In genomic region chr21:38803075-38803474, GRCh38 we compare ENCODE assay signal across 1 cellular context.
A peak's percentile ranks its signal among the peaks of the same experiment; 100 is the strongest.
TF ChIP-seq lines count a peak whose summit lies in the region.

No MANE protein-coding gene starts in this region.

TF ChIP-seq in HepG2, 621 proteins besides CTCF, POLR2A, EP300 and RAD21:
- TF ChIP-seq FOXJ3 (CRISPR knock-in tag; IDR thresholded peaks at IDR 0.05; ENCODE audit: borderline replicate concordance) (0 out of 2 replicates have a peak, but pooled peaks have one; percentile 0), NFIC (IDR thresholded peaks at IDR 0.05; ENCODE audit: low read length) (0 out of 2 replicates have a peak, but pooled peaks have one; percentile 17), ASH2L (IDR thresholded peaks at IDR 0.05; ENCODE audit: insufficient read length, low read depth, low read length) (peak; percentile 5), RORA (CRISPR knock-in tag; IDR thresholded peaks at IDR 0.05) (0 out of 2 replicates have a peak, but pooled peaks have one; percentile 67), DNMT3B (CRISPR knock-in tag; conservative IDR thresholded peaks at IDR 0.05) (no peak), NR2F1 (CRISPR knock-in tag; IDR thresholded peaks at IDR 0.05) (no peak), PHF21A (CRISPR knock-in tag; IDR thresholded peaks at IDR 0.05) (0 out of 2 replicates have a peak, but pooled peaks have one; percentile 23)
- TF ChIP-seq, protein P1, sequence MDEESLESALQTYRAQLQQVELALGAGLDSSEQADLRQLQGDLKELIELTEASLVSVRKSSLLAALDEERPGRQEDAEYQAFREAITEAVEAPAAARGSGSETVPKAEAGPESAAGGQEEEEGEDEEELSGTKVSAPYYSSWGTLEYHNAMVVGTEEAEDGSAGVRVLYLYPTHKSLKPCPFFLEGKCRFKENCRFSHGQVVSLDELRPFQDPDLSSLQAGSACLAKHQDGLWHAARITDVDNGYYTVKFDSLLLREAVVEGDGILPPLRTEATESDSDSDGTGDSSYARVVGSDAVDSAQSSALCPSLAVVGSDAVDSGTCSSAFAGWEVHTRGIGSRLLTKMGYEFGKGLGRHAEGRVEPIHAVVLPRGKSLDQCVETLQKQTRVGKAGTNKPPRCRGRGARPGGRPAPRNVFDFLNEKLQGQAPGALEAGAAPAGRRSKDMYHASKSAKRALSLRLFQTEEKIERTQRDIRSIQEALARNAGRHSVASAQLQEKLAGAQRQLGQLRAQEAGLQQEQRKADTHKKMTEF (CRISPR knock-in tag; IDR thresholded peaks at IDR 0.05): 0 out of 2 replicates have a peak, but pooled peaks have one; percentile 6
